1 cellular context compared by ENCODE assay signal in genomic region chr4:114057746-114058145, GRCh38.
TF ChIP-seq lines count a peak whose summit lies in the region.

No MANE protein-coding gene starts in this region.

TF ChIP-seq in GM12878, 131 proteins besides CTCF, POLR2A, EP300 and RAD21 (continued from another document):
- TF ChIP-seq ZBTB4 (CRISPR knock-in tag; IDR thresholded peaks at IDR 0.05), result no peak
- no peak for TF ChIP-seq POLR2AphosphoS2 (IDR thresholded peaks at IDR 0.05; ENCODE audit: low read depth, low read length)
- TF ChIP-seq KLF5 (IDR thresholded peaks at IDR 0.05; ENCODE audit: partially characterized antibody), result no peak
- TF ChIP-seq POU2F2 (IDR thresholded peaks at IDR 0.05; ENCODE audit: borderline replicate concordance, low read depth, low read length), result no peak
- TF ChIP-seq PML (IDR thresholded peaks at IDR 0.05; ENCODE audit: low read length), result no peak
- TF ChIP-seq PBX3 (IDR thresholded peaks at IDR 0.05; ENCODE audit: insufficient replicate concordance, low read depth, low read length), result no peak
- TF ChIP-seq ZNF207 (IDR thresholded peaks at IDR 0.05; ENCODE audit: borderline replicate concordance), result no peak
